ENCODE assay signal across 28 cellular contexts in genomic region chr6:34159844-34160243, GRCh38. TPM values are rescaled to one million over a fixed set of nuclear protein-coding genes. Genes with fewer than 3 reads are reported as not detected.
"Had no signal": no experiment of that assay in that cellular context is flagged by ENCODE, and none has a peak within 500 bp of the region (broad histone marks: within the 10 kb centered on the region; RNA-seq: fewer than 3 reads in every experiment).

No MANE protein-coding gene starts in this region.

- H2AFZ ChIP-seq: neural progenitor cell, parathyroid adenoma had no signal

- FAIRE-seq: islet of Langerhans, kidney had no signal

- H3K4me2 ChIP-seq: neural progenitor cell, smooth muscle cell had no signal

- H3K79me2 ChIP-seq: parathyroid adenoma had no signal

- H3K36me3 ChIP-seq: left ventricle myocardium inferior, neural progenitor cell, neutrophil, right atrium auricular region, right lobe of liver, suprapubic skin, thoracic aorta, tibial artery, uterus had no signal

- H3K27me3 ChIP-seq: right atrium auricular region, uterus had no signal

- H3K27ac ChIP-seq: left ventricle myocardium inferior, neural progenitor cell, neutrophil, parathyroid adenoma, right atrium auricular region, right lobe of liver, suprapubic skin, thoracic aorta, tibial artery, uterus had no signal

- H3K4me1 ChIP-seq: neural progenitor cell, parathyroid adenoma, uterus had no signal

- H3K9ac ChIP-seq: neural progenitor cell, parathyroid adenoma had no signal

- ATAC-seq: left colon; natural killer cell; right lobe of liver; stimulated activated effector memory CD8-positive, alpha-beta T cell treated with anti-CD3 and anti-CD28 coated beads, Interleukin-12 subunit alpha, Interleukin-12 subunit beta, amount 100 ng/mL, for 72 hours had no signal

- H3K9me3 ChIP-seq: neutrophil had no signal

- DNase-seq: hypothalamus; immature natural killer cell; kidney; left colon; left ventricle myocardium inferior; mesendoderm; naive B cell; natural killer cell; nephron progenitor cell; occipital lobe; right lobe of liver; stimulated activated CD4-positive, alpha-beta T cell treated with anti-CD3 and anti-CD28 coated beads, Interleukin-1b, Interleukin-23, amount 100 ng/mL, for 48 hours; stimulated activated CD4-positive, alpha-beta T cell treated with anti-CD3 and anti-CD28 coated beads, Interleukin-4, amount 100 ng/mL, for 24 hours; stimulated activated naive CD4-positive, alpha-beta T cell; uterus had no signal

- H3K4me3 ChIP-seq: left ventricle myocardium inferior, lung, neural progenitor cell, right atrium auricular region, right lobe of liver, smooth muscle cell, suprapubic skin, thoracic aorta, tibial artery, uterus had no signal

RNA-seq across cellular contexts. Expression of gene GRM4, which starts 14.0 kb away (rescaled TPM):
- total RNA-seq: kidney, left colon, left ventricle myocardium inferior, natural killer cell, pulmonary artery endothelial cell, right atrium auricular region, right lobe of liver, smooth muscle cell, subcutaneous adipose tissue, suprapubic skin, thoracic aorta had no signal
- polyA plus RNA-seq: immature natural killer cell had no signal
